Comparison of ENCODE assay signal across 17 cellular contexts in the genomic region with DNA sequence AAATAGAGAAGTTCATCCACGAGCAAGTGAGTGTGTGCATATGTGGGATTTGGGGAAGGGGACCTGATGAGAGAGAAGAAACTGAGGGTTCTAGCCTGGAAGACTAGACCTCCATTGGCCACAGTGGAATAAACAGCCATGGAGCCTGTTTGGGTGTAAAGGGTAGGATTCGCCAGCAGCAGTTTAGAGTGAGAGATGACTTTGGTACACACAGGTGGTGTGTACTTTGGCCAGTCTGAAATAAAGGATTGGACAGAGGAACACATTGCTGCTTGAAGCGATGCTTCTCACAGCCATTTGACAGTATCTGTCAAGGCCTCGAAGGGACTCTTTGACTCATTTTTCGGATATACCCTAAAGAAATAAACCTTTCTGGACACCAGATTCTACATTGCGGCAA. TPM values are rescaled to one million over a fixed set of nuclear protein-coding genes. Genes with fewer than 3 reads are reported as not detected.
DNase-seq lines count a peak whose midpoint lies in the region; FAIRE-seq and TF ChIP-seq lines count a peak whose summit lies in the region.
"Had no signal": no experiment of that assay in that cellular context is flagged by ENCODE, and none has a peak within 500 bp of the region (broad histone marks: within the 10 kb centered on the region; RNA-seq: fewer than 3 reads in every experiment).

No MANE protein-coding gene starts in this region.

- H3K36me3 ChIP-seq in hepatocyte (replicated peaks; ENCODE audit: insufficient read depth, low read depth), result no peaks in the 10 kb centered on the region
- H3K36me3 ChIP-seq in transverse colon, result no peaks in the 10 kb centered on the region

- WGBS in hepatocyte (ENCODE audit: low lambda C conversion rate, missing lambda C conversion rate), result 64% methylated on average over 6 of the region's 6 CpGs
- 74 to 87% methylated on average over 3 to 6 of the region's 6 CpGs for WGBS in transverse colon (ENCODE audit: low coverage in 1 of 2), 2 donors

- H3K27me3 ChIP-seq in hepatocyte (no peaks in the 10 kb centered on the region), transverse colon (no peaks in the 10 kb centered on the region)

- TF ChIP-seq CTCF in hepatocyte (IDR thresholded peaks at IDR 0.05; ENCODE audit: poor library complexity) (no peak), mesothelial cell of epicardium (IDR thresholded peaks at IDR 0.05; ENCODE audit: unreplicated experiment) (no peak), transverse colon (IDR thresholded peaks at IDR 0.05) (no peak)

- TF ChIP-seq POLR2A in transverse colon (IDR thresholded peaks at IDR 0.05), result no peak

- H3K27ac ChIP-seq in hepatocyte (peak overlapping the region; percentile 55), transverse colon (peak overlapping the region in 3 of 4 donors; percentile 46 to 64 (median 54))
- H3K27ac ChIP-seq: A549, RWPE1 had no signal

- peak overlapping the region; percentile 58 for H3K4me2 ChIP-seq in hepatocyte
- H3K4me2 ChIP-seq: A549 had no signal

- H3K27ac Mint-ChIP-seq in IgD-negative memory B cell, result peak overlapping the region in 2 of 3 donors; percentile 59 to 99
- H3K27ac Mint-ChIP-seq in mesothelial cell of epicardium, result peak overlapping the region; percentile 63
- H3K27ac Mint-ChIP-seq in activated CD4-positive, alpha-beta T cell treated with anti-CD3 and anti-CD28 coated beads, Interleukin-2, amount 10 ng/mL, durations not matched to agents 7 days and 5 days, result no peak overlapping the region
- H3K27ac Mint-ChIP-seq: HFFc6 had no signal

- H3K79me2 ChIP-seq in hepatocyte, result peaks cover 26% of the 10 kb centered on the region

- no peak overlapping the region for H2AFZ ChIP-seq in hepatocyte

- H3K36me3 Mint-ChIP-seq in IgD-negative memory B cell, result peaks cover 2% of the 10 kb centered on the region
- peaks cover 9% of the 10 kb centered on the region for H3K36me3 Mint-ChIP-seq in mesothelial cell of epicardium
- H3K36me3 Mint-ChIP-seq in activated CD4-positive, alpha-beta T cell treated with anti-CD3 and anti-CD28 coated beads, Interleukin-2, amount 10 ng/mL, durations not matched to agents 7 days and 5 days (ENCODE audit: low read depth), result no peaks in the 10 kb centered on the region

- H3K4me3 ChIP-seq in hepatocyte, result no peak overlapping the region
- H3K4me3 ChIP-seq in transverse colon, result no peak overlapping the region
- H3K4me3 ChIP-seq: A549 had no signal

- no peak for TF ChIP-seq EP300 in transverse colon (IDR thresholded peaks at IDR 0.05; ENCODE audit: low read depth)

- in situ Hi-C loops in transverse colon (cut with MboI; ENCODE audit: low pct_ligation_motif_present in 1 of 4, low pct_unique_long_range_greater_than_20kb in 1 of 4, low sequenced_read_pairs in 3 of 4), result no loop called here

- POLR2A ChIA-PET in activated CD4-positive, alpha-beta T cell treated with anti-CD3 and anti-CD28 coated beads, Interleukin-2, amount 10 ng/mL, durations not matched to agents 7 days and 5 days (lab: Charles Lee), result no interaction called here

- intact Hi-C loops in transverse colon (cut with DNase I; ENCODE audit: low total_unique reads), result no loop called here

- peak overlapping the region in 1 of 4 donors; percentile 47 for H3K4me3 Mint-ChIP-seq in IgD-negative memory B cell
- H3K4me3 Mint-ChIP-seq in mesothelial cell of epicardium, result no peak overlapping the region
- no peak overlapping the region for H3K4me3 Mint-ChIP-seq in activated CD4-positive, alpha-beta T cell treated with anti-CD3 and anti-CD28 coated beads, Interleukin-2, amount 10 ng/mL, durations not matched to agents 7 days and 5 days
- H3K4me3 Mint-ChIP-seq: HFFc6 had no signal

- H3K27me3 Mint-ChIP-seq in IgD-negative memory B cell, result peaks cover 3% of the 10 kb centered on the region
- no peaks in the 10 kb centered on the region for H3K27me3 Mint-ChIP-seq in mesothelial cell of epicardium (ENCODE audit: low read depth)
- no peaks in the 10 kb centered on the region for H3K27me3 Mint-ChIP-seq in activated CD4-positive, alpha-beta T cell treated with anti-CD3 and anti-CD28 coated beads, Interleukin-2, amount 10 ng/mL, durations not matched to agents 7 days and 5 days

- H3K9me3 Mint-ChIP-seq in IgD-negative memory B cell (peaks cover 0 to 3% (median 0%) of the 10 kb centered on the region in 3 donors), mesothelial cell of epicardium (no peaks in the 10 kb centered on the region)
- H3K9me3 Mint-ChIP-seq in activated CD4-positive, alpha-beta T cell treated with anti-CD3 and anti-CD28 coated beads, Interleukin-2, amount 10 ng/mL, durations not matched to agents 7 days and 5 days, result no peaks in the 10 kb centered on the region

- FAIRE-seq in GM19239 (lab: Jason Lieb, UNC), result no peak
- FAIRE-seq: A549, H54 had no signal

- H3K4me1 Mint-ChIP-seq in IgD-negative memory B cell (peaks cover 35 to 73% (median 57%) of the 10 kb centered on the region in 3 donors), mesothelial cell of epicardium (peaks cover 53% of the 10 kb centered on the region)
- peaks cover 29% of the 10 kb centered on the region for H3K4me1 Mint-ChIP-seq in activated CD4-positive, alpha-beta T cell treated with anti-CD3 and anti-CD28 coated beads, Interleukin-2, amount 10 ng/mL, durations not matched to agents 7 days and 5 days

- H4K20me1 ChIP-seq in hepatocyte (ENCODE audit: insufficient read depth, poor library complexity, severe bottlenecking), result no peaks in the 10 kb centered on the region

- H3K9me3 ChIP-seq in hepatocyte (ENCODE audit: low read depth) (no peaks in the 10 kb centered on the region), transverse colon (no peaks in the 10 kb centered on the region)
- H3K9me3 ChIP-seq: A549 had no signal

- no peaks in the 10 kb centered on the region for H3K9me2 ChIP-seq in hepatocyte (replicated peaks; ENCODE audit: insufficient read depth)

- H3K4me1 ChIP-seq in hepatocyte (ENCODE audit: insufficient read depth), result peaks cover 42% of the 10 kb centered on the region
- H3K4me1 ChIP-seq in transverse colon, result peaks cover 16 to 45% (median 29%) of the 10 kb centered on the region in 4 donors
- H3K4me1 ChIP-seq: A549 had no signal

- CTCF ChIA-PET in activated CD4-positive, alpha-beta T cell treated with anti-CD3 and anti-CD28 coated beads, Interleukin-2, amount 10 ng/mL, durations not matched to agents 7 days and 5 days (lab: Charles Lee), result no interaction called here

- DNase-seq in hepatocyte (ENCODE audit: low spot score) (no peak), mesothelial cell of epicardium (ENCODE audit: low spot score in 2 of 2, unreplicated experiment in 2 of 2) (no peak), transverse colon (no peak), NCI-H1048 (lab: John Stamatoyannopoulos, UW) (no peak), GM19239 (ENCODE audit: insufficient read length, low spot score) (no peak)
- no peak for DNase-seq in activated CD4-positive, alpha-beta T cell treated with anti-CD3 and anti-CD28 coated beads, Interleukin-2, amount 10 ng/mL, durations not matched to agents 7 days and 5 days
- DNase-seq: C1 segment of cervical spinal cord, HFFc6, IMR-90, NCI-H1417, NCI-H187 treated with DMSO at 0.1 percent for 48 hours, NCI-H69 had no signal

RNA-seq across cellular contexts. Expression of gene PLEKHG1, which starts 29.2 kb away (rescaled TPM):
- polyA plus RNA-seq in IgD-negative memory B cell (40.2 TPM), hepatocyte (5.6 and 6.3 TPM in 2 replicates)
- total RNA-seq in hepatocyte (6.3 and 6.8 TPM in 2 replicates), mesothelial cell of epicardium (65.7 to 69.4 TPM (median 69.3 TPM) in 3 replicates), transverse colon (10 to 100 TPM; 35.4 to 93.9 (median 58.3) TPM)
- 1 to 10 TPM; 2.8 to 3.6 TPM for total RNA-seq in activated CD4-positive, alpha-beta T cell treated with anti-CD3 and anti-CD28 coated beads, Interleukin-2, amount 10 ng/mL, durations not matched to agents 7 days and 5 days
- total RNA-seq: LHCN-M2 had no signal
